Comparison of ENCODE assay signal across 1 cellular context in the genomic region with DNA sequence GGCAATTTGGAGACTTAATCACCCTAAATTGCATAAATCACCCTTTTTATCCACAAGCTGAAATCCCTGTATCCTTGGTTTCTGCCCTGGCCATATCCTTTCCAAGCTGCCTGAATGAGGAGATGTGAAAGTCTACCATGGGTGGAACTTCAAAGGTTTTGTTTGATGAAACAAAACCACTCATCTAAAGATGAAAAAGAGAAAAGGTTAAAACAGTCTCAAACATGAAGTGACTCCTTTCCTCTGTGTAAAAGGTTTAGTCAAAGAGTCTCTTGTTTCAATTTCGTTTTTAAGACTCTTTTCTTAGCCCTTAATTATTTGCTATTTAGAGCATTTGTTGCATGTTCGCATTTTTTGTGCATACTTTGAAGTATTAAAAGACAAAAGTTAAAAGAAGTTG.
TF ChIP-seq lines count a peak whose summit lies in the region.

No MANE protein-coding gene starts in this region.

TF ChIP-seq in GM12878, 131 proteins besides CTCF, POLR2A, EP300 and RAD21:
- TF ChIP-seq ATF2 (IDR thresholded peaks at IDR 0.05; ENCODE audit: low read length) (no peak), EED (IDR thresholded peaks at IDR 0.05; ENCODE audit: low read depth) (0 out of 2 replicates have a peak, but pooled peaks have one; percentile 43), TCF7 (IDR thresholded peaks at IDR 0.05; ENCODE audit: borderline replicate concordance) (peak; percentile 78), NFIC (IDR thresholded peaks at IDR 0.05; ENCODE audit: low read depth, low read length) (peak; percentile 32; the same call in 1 of the 2 replicates), IKZF2 (IDR thresholded peaks at IDR 0.05) (peak; percentile 33 to 39; a peak in 2 of 4 replicates), RUNX3 (IDR thresholded peaks at IDR 0.05; ENCODE audit: low read length) (peak; percentile 34; the same call in 1 of the 2 replicates), NR2C1 (IDR thresholded peaks at IDR 0.05) (no peak), ATF7 (IDR thresholded peaks at IDR 0.05; ENCODE audit: low read depth) (no peak), IKZF1 (conservative IDR thresholded peaks at IDR 0.05) (0 out of 2 replicates have a peak, but pooled peaks have one; percentile 34)
- TF ChIP-seq, protein P1, sequence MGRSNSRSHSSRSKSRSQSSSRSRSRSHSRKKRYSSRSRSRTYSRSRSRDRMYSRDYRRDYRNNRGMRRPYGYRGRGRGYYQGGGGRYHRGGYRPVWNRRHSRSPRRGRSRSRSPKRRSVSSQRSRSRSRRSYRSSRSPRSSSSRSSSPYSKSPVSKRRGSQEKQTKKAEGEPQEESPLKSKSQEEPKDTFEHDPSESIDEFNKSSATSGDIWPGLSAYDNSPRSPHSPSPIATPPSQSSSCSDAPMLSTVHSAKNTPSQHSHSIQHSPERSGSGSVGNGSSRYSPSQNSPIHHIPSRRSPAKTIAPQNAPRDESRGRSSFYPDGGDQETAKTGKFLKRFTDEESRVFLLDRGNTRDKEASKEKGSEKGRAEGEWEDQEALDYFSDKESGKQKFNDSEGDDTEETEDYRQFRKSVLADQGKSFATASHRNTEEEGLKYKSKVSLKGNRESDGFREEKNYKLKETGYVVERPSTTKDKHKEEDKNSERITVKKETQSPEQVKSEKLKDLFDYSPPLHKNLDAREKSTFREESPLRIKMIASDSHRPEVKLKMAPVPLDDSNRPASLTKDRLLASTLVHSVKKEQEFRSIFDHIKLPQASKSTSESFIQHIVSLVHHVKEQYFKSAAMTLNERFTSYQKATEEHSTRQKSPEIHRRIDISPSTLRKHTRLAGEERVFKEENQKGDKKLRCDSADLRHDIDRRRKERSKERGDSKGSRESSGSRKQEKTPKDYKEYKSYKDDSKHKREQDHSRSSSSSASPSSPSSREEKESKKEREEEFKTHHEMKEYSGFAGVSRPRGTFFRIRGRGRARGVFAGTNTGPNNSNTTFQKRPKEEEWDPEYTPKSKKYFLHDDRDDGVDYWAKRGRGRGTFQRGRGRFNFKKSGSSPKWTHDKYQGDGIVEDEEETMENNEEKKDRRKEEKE (IDR thresholded peaks at IDR 0.05) = no peak
